In genomic region chr7:99268361-99268908, GRCh38 we compare ENCODE assay signal across 20 cellular contexts. TPM values are rescaled to one million over a fixed set of nuclear protein-coding genes. Genes with fewer than 3 reads are reported as not detected.
DNase-seq lines count a peak whose midpoint lies in the region; ATAC-seq, FAIRE-seq and TF ChIP-seq lines count a peak whose summit lies in the region.
"Had no signal": no experiment of that assay in that cellular context is flagged by ENCODE, and none has a peak within 500 bp of the region (broad histone marks: within the 10 kb centered on the region; RNA-seq: fewer than 3 reads in every experiment).

No MANE protein-coding gene starts in this region.

- 87% methylated on average over 13 of the region's 13 CpGs for WGBS in smooth muscle cell (ENCODE audit: low lambda C conversion rate)
- 88% methylated on average over 13 of the region's 13 CpGs for WGBS in hepatocyte (ENCODE audit: low lambda C conversion rate, missing lambda C conversion rate)

- H2AFZ ChIP-seq in PC-3 (ENCODE audit: low read length) = peak overlapping the region; percentile 4; the same call in 1 of the 2 replicates
- no peak overlapping the region for H2AFZ ChIP-seq in endothelial cell of umbilical vein (ENCODE audit: low read depth, low read length)
- H2AFZ ChIP-seq in smooth muscle cell (ENCODE audit: low read depth) = no peak overlapping the region
- no peak overlapping the region for H2AFZ ChIP-seq in hepatocyte

- H3K9me2 ChIP-seq in PC-3 (replicated peaks; ENCODE audit: low read length) (no peaks in the 10 kb centered on the region), hepatocyte (replicated peaks; ENCODE audit: insufficient read depth) (no peaks in the 10 kb centered on the region)

- H3K4me2 ChIP-seq in PC-3 (ENCODE audit: low read length) = peak overlapping the region; percentile 75
- no peak overlapping the region for H3K4me2 ChIP-seq in endothelial cell of umbilical vein (ENCODE audit: insufficient read depth, low read length)
- H3K4me2 ChIP-seq in smooth muscle cell = no peak overlapping the region
- no peak overlapping the region for H3K4me2 ChIP-seq in hepatocyte

- no peak overlapping the region for H3K4me3 Mint-ChIP-seq in activated CD4-positive, alpha-beta T cell treated with anti-CD3 and anti-CD28 coated beads, Interleukin-2, amount 10 ng/mL, durations not matched to agents 24 days and 14 days
- H3K4me3 Mint-ChIP-seq: activated CD8-positive, alpha-beta memory T cell treated with anti-CD3 and anti-CD28 coated beads, Interleukin-2, amount 10 ng/mL, durations not matched to agents 7 days and 5 days; nephron; T-helper 17 cell had no signal

- H3K9me3 Mint-ChIP-seq in activated CD4-positive, alpha-beta T cell treated with anti-CD3 and anti-CD28 coated beads, Interleukin-2, amount 10 ng/mL, durations not matched to agents 24 days and 14 days = no peaks in the 10 kb centered on the region
- H3K9me3 Mint-ChIP-seq: nephron had no signal

- H3K4me3 ChIP-seq in PC-3 (ENCODE audit: low read length) (no peak overlapping the region), endothelial cell of umbilical vein (replicated peaks in 1 of 3; ENCODE audit: insufficient read depth in 1 of 3, low read depth in 1 of 3, low read length in 3 of 3) (no peak overlapping the region), smooth muscle cell (no peak overlapping the region), hepatocyte (no peak overlapping the region)
- H3K4me3 ChIP-seq: right atrium auricular region, stomach had no signal

- H3K9me3 ChIP-seq in PC-3 (ENCODE audit: low read length) (no peaks in the 10 kb centered on the region), endothelial cell of umbilical vein (replicated peaks; ENCODE audit: control insufficient read depth, insufficient read depth, low read length) (no peaks in the 10 kb centered on the region), smooth muscle cell (replicated peaks; ENCODE audit: low read depth) (no peaks in the 10 kb centered on the region), hepatocyte (ENCODE audit: low read depth) (no peaks in the 10 kb centered on the region)
- H3K9me3 ChIP-seq: right atrium auricular region had no signal

- H3K9ac ChIP-seq in PC-3 (ENCODE audit: low read length) (peak overlapping the region; percentile 79), endothelial cell of umbilical vein (replicated peaks; ENCODE audit: extremely low read depth, insufficient read depth, low read length) (no peak overlapping the region), smooth muscle cell (ENCODE audit: low read depth) (no peak overlapping the region)

- no peaks in the 10 kb centered on the region for H3K9me1 ChIP-seq in endothelial cell of umbilical vein (replicated peaks; ENCODE audit: control insufficient read depth, extremely low read depth, insufficient read depth, low read length)

- H3F3A ChIP-seq in PC-3 (ENCODE audit: low read length, unreplicated experiment) = no peaks in the 10 kb centered on the region
- no peaks in the 10 kb centered on the region for H3F3A ChIP-seq in smooth muscle cell (ENCODE audit: low read depth)

- DNase-seq in Daoy (ENCODE audit: low read depth) (peak; percentile 43), PC-3 (no peak), endothelial cell of umbilical vein (ENCODE audit: low read depth, low spot score) (no peak), smooth muscle cell (lab: John Stamatoyannopoulos, UW; ENCODE audit: unreplicated experiment) (no peak), hepatocyte (ENCODE audit: low spot score) (no peak), iPS-NIHi11 (ENCODE audit: low spot score) (no peak)
- DNase-seq in activated CD4-positive, alpha-beta T cell treated with anti-CD3 and anti-CD28 coated beads, Interleukin-2, amount 10 ng/mL, durations not matched to agents 24 days and 14 days = no peak
- DNase-seq: activated CD4-positive, CD25-positive, alpha-beta regulatory T cell; activated CD8-positive, alpha-beta memory T cell treated with anti-CD3 and anti-CD28 coated beads, Interleukin-2, amount 10 ng/mL, durations not matched to agents 7 days and 5 days; activated gamma-delta T cell; AML-193; amniotic stem cell; NCI-H1436 treated with DMSO at 0.1 percent for 48 hours; NCI-H69; stomach; T-helper 17 cell had no signal

- H3K79me2 ChIP-seq in PC-3 (ENCODE audit: low read length) (no peaks in the 10 kb centered on the region), endothelial cell of umbilical vein (ENCODE audit: control insufficient read depth, insufficient read depth, low read length) (no peaks in the 10 kb centered on the region), smooth muscle cell (ENCODE audit: low read depth) (no peaks in the 10 kb centered on the region), hepatocyte (no peaks in the 10 kb centered on the region)

- POLR2A ChIA-PET in PC-3 (lab: Charles Lee; ENCODE audit: unreplicated experiment) (interaction anchor here (0.6 kb wide), 1 partner anchor 121 kb away, joined by 3 read pairs; no protein-coding TSS in a partner anchor), endothelial cell of umbilical vein (lab: Charles Lee) (no interaction called here)

- H3K27me3 ChIP-seq in PC-3 (ENCODE audit: low read length) (no peaks in the 10 kb centered on the region), endothelial cell of umbilical vein (ENCODE audit: control insufficient read depth in 2 of 2, insufficient read depth in 2 of 2, low read length in 2 of 2) (no peaks in the 10 kb centered on the region), smooth muscle cell (ENCODE audit: low read depth) (no peaks in the 10 kb centered on the region), hepatocyte (no peaks in the 10 kb centered on the region)
- H3K27me3 ChIP-seq: right atrium auricular region, stomach had no signal

- CTCF ChIA-PET in PC-3 (lab: Charles Lee) = no interaction called here
- CTCF ChIA-PET in endothelial cell of umbilical vein (lab: Charles Lee) = interaction anchor here (1.3 kb wide), 2 partner anchors 10 to 16 kb away, joined by 3 to 5 read pairs; no protein-coding TSS in a partner anchor

- FAIRE-seq in endothelial cell of umbilical vein (lab: Jason Lieb, UNC) = peak; percentile 8
- FAIRE-seq: GM18507 had no signal

- H3K27ac ChIP-seq in PC-3 (ENCODE audit: low read length) = peak overlapping the region; percentile 98
- no peak overlapping the region for H3K27ac ChIP-seq in endothelial cell of umbilical vein (ENCODE audit: insufficient read depth, low read depth, low read length)
- H3K27ac ChIP-seq in smooth muscle cell (ENCODE audit: low read depth) = peak overlapping the region; percentile 83
- no peak overlapping the region for H3K27ac ChIP-seq in hepatocyte
- H3K27ac ChIP-seq: right atrium auricular region had no signal

- peaks cover 2% of the 10 kb centered on the region for H3K4me1 Mint-ChIP-seq in activated CD4-positive, alpha-beta T cell treated with anti-CD3 and anti-CD28 coated beads, Interleukin-2, amount 10 ng/mL, durations not matched to agents 24 days and 14 days
- H3K4me1 Mint-ChIP-seq: nephron had no signal

- intact Hi-C loops in PC-3 (cut with micrococcal nuclease) = no loop called here
- intact Hi-C loops in endothelial cell of umbilical vein (cut with micrococcal nuclease) = no loop called here
- intact Hi-C loops in activated CD4-positive, alpha-beta T cell treated with anti-CD3 and anti-CD28 coated beads, Interleukin-2, amount 10 ng/mL, durations not matched to agents 24 days and 14 days (cut with micrococcal nuclease) = no loop called here

- dilution Hi-C loops in endothelial cell of umbilical vein (cut with MboI; ENCODE audit: extremely low pct_ligation_motif_present, low sequenced_read_pairs) = no loop called here

- no peaks in the 10 kb centered on the region for H3K36me3 Mint-ChIP-seq in activated CD4-positive, alpha-beta T cell treated with anti-CD3 and anti-CD28 coated beads, Interleukin-2, amount 10 ng/mL, durations not matched to agents 24 days and 14 days (ENCODE audit: low read depth)
- H3K36me3 Mint-ChIP-seq: activated CD8-positive, alpha-beta memory T cell treated with anti-CD3 and anti-CD28 coated beads, Interleukin-2, amount 10 ng/mL, durations not matched to agents 7 days and 5 days had no signal

- H4K20me1 ChIP-seq in PC-3 (ENCODE audit: low read length) = no peaks in the 10 kb centered on the region
- no peaks in the 10 kb centered on the region for H4K20me1 ChIP-seq in endothelial cell of umbilical vein (replicated peaks; ENCODE audit: control insufficient read depth, extremely low read depth, insufficient read depth, low read length)
- no peaks in the 10 kb centered on the region for H4K20me1 ChIP-seq in smooth muscle cell (ENCODE audit: low read depth)
- H4K20me1 ChIP-seq in hepatocyte (ENCODE audit: insufficient read depth, poor library complexity, severe bottlenecking) = no peaks in the 10 kb centered on the region

- no TSS peak for BruUV-seq in PC-3 (replicated peaks; lab: Mats Ljungman, UMichigan)
- no TSS peak for BruUV-seq in endothelial cell of umbilical vein (replicated peaks; lab: Mats Ljungman, UMichigan)

- peaks cover 39% of the 10 kb centered on the region for H3K4me1 ChIP-seq in PC-3 (ENCODE audit: insufficient read depth, low read length)
- peaks cover 21% of the 10 kb centered on the region for H3K4me1 ChIP-seq in endothelial cell of umbilical vein (ENCODE audit: control insufficient read depth, extremely low read depth, insufficient read depth, low read length)
- no peaks in the 10 kb centered on the region for H3K4me1 ChIP-seq in smooth muscle cell (ENCODE audit: low read depth)
- H3K4me1 ChIP-seq in hepatocyte (ENCODE audit: insufficient read depth) = no peaks in the 10 kb centered on the region
- H3K4me1 ChIP-seq: right atrium auricular region had no signal

- H3K36me3 ChIP-seq in PC-3 (ENCODE audit: low read depth, low read length) (no peaks in the 10 kb centered on the region), endothelial cell of umbilical vein (ENCODE audit: control insufficient read depth in 2 of 2, extremely low read depth in 1 of 2, insufficient read depth in 2 of 2, low read length in 2 of 2) (no peaks in the 10 kb centered on the region), smooth muscle cell (ENCODE audit: low read depth) (no peaks in the 10 kb centered on the region), hepatocyte (replicated peaks; ENCODE audit: insufficient read depth, low read depth) (no peaks in the 10 kb centered on the region)
- H3K36me3 ChIP-seq: right atrium auricular region, stomach had no signal

- H3K27me3 Mint-ChIP-seq in activated CD4-positive, alpha-beta T cell treated with anti-CD3 and anti-CD28 coated beads, Interleukin-2, amount 10 ng/mL, durations not matched to agents 24 days and 14 days = no peaks in the 10 kb centered on the region

- no peak for TF ChIP-seq CTCF in PC-3 (conservative IDR thresholded peaks at IDR 0.05; ENCODE audit: low read depth, low read length)
- TF ChIP-seq CTCF in endothelial cell of umbilical vein (IDR thresholded peaks at IDR 0.05; ENCODE audit: extremely low read depth in 1 of 2, insufficient read depth in 1 of 2, low read depth in 1 of 2, low read length in 2 of 2) = no peak
- TF ChIP-seq CTCF in smooth muscle cell (IDR thresholded peaks at IDR 0.05; ENCODE audit: borderline replicate concordance, insufficient read depth, poor library complexity, severe bottlenecking) = no peak
- no peak for TF ChIP-seq CTCF in hepatocyte (IDR thresholded peaks at IDR 0.05; ENCODE audit: poor library complexity)

- ATAC-seq in PC-3 = no peak
- ATAC-seq: activated CD8-positive, alpha-beta memory T cell treated with anti-CD3 and anti-CD28 coated beads, Interleukin-2, amount 10 ng/mL, durations not matched to agents 7 days and 5 days; T-helper 17 cell had no signal

- TF ChIP-seq POLR2A in endothelial cell of umbilical vein (IDR thresholded peaks at IDR 0.05; ENCODE audit: low read depth, low read length) = no peak

- H3K27ac Mint-ChIP-seq in activated CD4-positive, alpha-beta T cell treated with anti-CD3 and anti-CD28 coated beads, Interleukin-2, amount 10 ng/mL, durations not matched to agents 24 days and 14 days = no peak overlapping the region
- H3K27ac Mint-ChIP-seq: activated CD8-positive, alpha-beta memory T cell treated with anti-CD3 and anti-CD28 coated beads, Interleukin-2, amount 10 ng/mL, durations not matched to agents 7 days and 5 days; nephron; T-helper 17 cell had no signal

RNA-seq across cellular contexts. Expression of gene MYH16, which starts 4.2 kb away (rescaled TPM):
- 0.51 TPM in 1 of 2 replicates, not detected in the other for total RNA-seq in Daoy (2014; rRNA removed; shearing (Covaris generic))
- total RNA-seq in PC-3 (2014; rRNA removed) (2.8 and 4.7 TPM in 2 replicates), endothelial cell of umbilical vein (0.09 and 0.11 TPM in 2 replicates), smooth muscle cell (not detected in 2 replicates), hepatocyte (0.13 TPM in 1 of 2 replicates, not detected in the other)
- polyA plus RNA-seq in endothelial cell of umbilical vein (0.01 and 0.03 TPM in 2 replicates), smooth muscle cell (not detected in 2 replicates), hepatocyte (not detected in 2 replicates)
- polyA plus RNA-seq in endothelial cell of umbilical vein (2011; cell fraction: cytosol; rRNA removed) = 0.01 and 0.03 TPM in 2 replicates
- 0.04 and 0.58 TPM in 2 replicates for polyA plus RNA-seq in endothelial cell of umbilical vein (2011; cell fraction: nucleus; rRNA removed)
- 0.19 and 0.48 TPM in 2 replicates for polyA plus RNA-seq in endothelial cell of umbilical vein (2012)
- polyA minus RNA-seq in endothelial cell of umbilical vein = not detected in 2 replicates
- polyA minus RNA-seq in endothelial cell of umbilical vein (2011; cell fraction: cytosol; rRNA and poly(A)+ RNA removed) = not detected
- not detected in 2 replicates for polyA minus RNA-seq in endothelial cell of umbilical vein (2011; cell fraction: nucleus; rRNA and poly(A)+ RNA removed)
- not detected in 2 replicates for total RNA-seq in activated CD4-positive, alpha-beta T cell treated with anti-CD3 and anti-CD28 coated beads, Interleukin-2, amount 10 ng/mL, durations not matched to agents 24 days and 14 days
- total RNA-seq: activated CD8-positive, alpha-beta memory T cell treated with anti-CD3 and anti-CD28 coated beads, Interleukin-2, amount 10 ng/mL, durations not matched to agents 7 days and 5 days; esophagus mucosa; right atrium auricular region; T-helper 17 cell had no signal

RNA-seq across cellular contexts. Expression of gene ARPC1A, which starts 57.3 kb away (rescaled TPM):
- total RNA-seq in Daoy (2014; rRNA removed; shearing (Covaris generic)) = 291 and 326 TPM in 2 replicates
- total RNA-seq in PC-3 (2014; rRNA removed) (183 and 193 TPM in 2 replicates), endothelial cell of umbilical vein (243 TPM in 2 replicates), smooth muscle cell (80.8 and 85.0 TPM in 2 replicates), hepatocyte (158 and 166 TPM in 2 replicates)
- polyA plus RNA-seq in endothelial cell of umbilical vein (171 and 200 TPM in 2 replicates), smooth muscle cell (109 and 113 TPM in 2 replicates), hepatocyte (190 and 194 TPM in 2 replicates)
- polyA plus RNA-seq in endothelial cell of umbilical vein (2011; cell fraction: cytosol; rRNA removed) = 228 and 253 TPM in 2 replicates
- 93.3 and 93.9 TPM in 2 replicates for polyA plus RNA-seq in endothelial cell of umbilical vein (2011; cell fraction: nucleus; rRNA removed)
- polyA plus RNA-seq in endothelial cell of umbilical vein (2012) = 183 and 257 TPM in 2 replicates
- 164 and 173 TPM in 2 replicates for polyA minus RNA-seq in endothelial cell of umbilical vein
- 60.8 TPM for polyA minus RNA-seq in endothelial cell of umbilical vein (2011; cell fraction: cytosol; rRNA and poly(A)+ RNA removed)
- polyA minus RNA-seq in endothelial cell of umbilical vein (2011; cell fraction: nucleus; rRNA and poly(A)+ RNA removed) = 45.1 and 49.6 TPM in 2 replicates
- total RNA-seq in activated CD4-positive, alpha-beta T cell treated with anti-CD3 and anti-CD28 coated beads, Interleukin-2, amount 10 ng/mL, durations not matched to agents 24 days and 14 days = 76.0 and 80.8 TPM in 2 replicates

Comparison
In these comparisons a context has a peak if more than half of its experiments do, and no peak if none do; other contexts are left out.
1. H3K27ac ChIP-seq: peak in PC-3 (single experiment) and smooth muscle cell (single experiment); none in endothelial cell of umbilical vein (single experiment) and hepatocyte (single experiment).